ENCODE assay signal across 14 cellular contexts in genomic region chr5:175223336-175223735, GRCh38.
DNase-seq lines count a peak whose midpoint lies in the region; ATAC-seq and TF ChIP-seq lines count a peak whose summit lies in the region.
"Had no signal": no experiment of that assay in that cellular context is flagged by ENCODE, and none has a peak within 500 bp of the region (broad histone marks: within the 10 kb centered on the region; RNA-seq: fewer than 3 reads in every experiment).

No MANE protein-coding gene starts in this region.

- no peaks in the 10 kb centered on the region for H3K36me3 ChIP-seq in SJCRH30

- H3K4me3 ChIP-seq in SJCRH30 = no peak overlapping the region
- no peak overlapping the region for H3K4me3 ChIP-seq in retinal pigment epithelial cell (ENCODE audit: low read length)

- TF ChIP-seq CTCF in retinal pigment epithelial cell (conservative IDR thresholded peaks at IDR 0.05; ENCODE audit: low read depth, low read length) = no peak

- no peaks in the 10 kb centered on the region for H3K27me3 ChIP-seq in SJCRH30

- peak; percentile 33 for DNase-seq in NCI-H1694 treated with DMSO at 0.1 percent for 48 hours (lab: John Stamatoyannopoulos, UW)
- DNase-seq in NCI-H1694 (lab: John Stamatoyannopoulos, UW) = no peak
- peak; percentile 49 to 80 for DNase-seq in NCI-H524 (lab: John Stamatoyannopoulos, UW)
- peak; percentile 49 to 78 for DNase-seq in SJCRH30
- peak; percentile 87 for DNase-seq in retinal pigment epithelial cell (ENCODE audit: low read depth)
- DNase-seq in 8988T = no peak
- DNase-seq: C1 segment of cervical spinal cord; Calu3; CD4-positive, alpha-beta T cell; DMS 273 treated with DMSO at 0.1 percent for 48 hours; HCEC 1CT; HFFc6 had no signal

- 0 out of 2 replicates have a peak, but pooled peaks cover 2% of the 10 kb centered on the region for H3K9me3 ChIP-seq in SJCRH30 (replicated peaks)

- ATAC-seq in GM21528 (IDR thresholded peaks at IDR 0.05; ENCODE audit: low FRiP score, unreplicated experiment) = no peak
- ATAC-seq: HepG2 had no signal

- peaks cover 36% of the 10 kb centered on the region for H3K4me1 ChIP-seq in SJCRH30

- peak overlapping the region; percentile 18; the same call in 1 of the 2 replicates for H3K27ac ChIP-seq in SJCRH30

Comparison
In these comparisons a context has a peak if more than half of its experiments do, and no peak if none do; other contexts are left out.
1. DNase-seq: peak in NCI-H1694 treated with DMSO at 0.1 percent for 48 hours (single experiment), NCI-H524 (2 of 2), SJCRH30 (2 of 2) and retinal pigment epithelial cell (single experiment); none in NCI-H1694 (single experiment) and 8988T (single experiment).